ENCODE assay signal across 3 cellular contexts in genomic region chr15:84876269-84876668, GRCh38.
A peak's percentile ranks its signal among the peaks of the same experiment; 100 is the strongest.
TF ChIP-seq lines count a peak whose summit lies in the region.

No MANE protein-coding gene starts in this region.

TF ChIP-seq in A549, 52 proteins besides CTCF, POLR2A, EP300 and RAD21:
- TF ChIP-seq POLR2AphosphoS2 (conservative IDR thresholded peaks at IDR 0.05; ENCODE audit: low read length): no peak
- no peak for TF ChIP-seq CHD4 (IDR thresholded peaks at IDR 0.05; ENCODE audit: borderline replicate concordance)
- peak; percentile 10 for TF ChIP-seq ZFP36 (IDR thresholded peaks at IDR 0.05; ENCODE audit: borderline replicate concordance, partially characterized antibody)
- TF ChIP-seq, protein P1, sequence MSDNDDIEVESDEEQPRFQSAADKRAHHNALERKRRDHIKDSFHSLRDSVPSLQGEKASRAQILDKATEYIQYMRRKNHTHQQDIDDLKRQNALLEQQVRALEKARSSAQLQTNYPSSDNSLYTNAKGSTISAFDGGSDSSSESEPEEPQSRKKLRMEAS (IDR thresholded peaks at IDR 0.05): no peak
- no peak for TF ChIP-seq ESRRA (IDR thresholded peaks at IDR 0.05; ENCODE audit: borderline replicate concordance, low read length)

TF ChIP-seq in HEK293T, 16 proteins besides CTCF, POLR2A, EP300 and RAD21:
- peak; percentile 61 for TF ChIP-seq ZNF384 (IDR thresholded peaks at IDR 0.05)
- TF ChIP-seq ARNT (IDR thresholded peaks at IDR 0.05): no peak

TF ChIP-seq in K562, 482 proteins besides CTCF, POLR2A, EP300 and RAD21:
- TF ChIP-seq, protein P2, sequence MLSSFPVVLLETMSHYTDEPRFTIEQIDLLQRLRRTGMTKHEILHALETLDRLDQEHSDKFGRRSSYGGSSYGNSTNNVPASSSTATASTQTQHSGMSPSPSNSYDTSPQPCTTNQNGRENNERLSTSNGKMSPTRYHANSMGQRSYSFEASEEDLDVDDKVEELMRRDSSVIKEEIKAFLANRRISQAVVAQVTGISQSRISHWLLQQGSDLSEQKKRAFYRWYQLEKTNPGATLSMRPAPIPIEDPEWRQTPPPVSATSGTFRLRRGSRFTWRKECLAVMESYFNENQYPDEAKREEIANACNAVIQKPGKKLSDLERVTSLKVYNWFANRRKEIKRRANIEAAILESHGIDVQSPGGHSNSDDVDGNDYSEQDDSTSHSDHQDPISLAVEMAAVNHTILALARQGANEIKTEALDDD (IDR thresholded peaks at IDR 0.05): no peak
- TF ChIP-seq ZNF785 (CRISPR knock-in tag; IDR thresholded peaks at IDR 0.05) (no peak), RBM25 (IDR thresholded peaks at IDR 0.05; ENCODE audit: low read depth, low read length, severe bottlenecking) (peak; percentile 86), BCOR (IDR thresholded peaks at IDR 0.05) (peak; percentile 78), ZFP36 (IDR thresholded peaks at IDR 0.05; ENCODE audit: low read depth, low read length, partially characterized antibody) (peak; percentile 60), SREBF2 (CRISPR knock-in tag; IDR thresholded peaks at IDR 0.05) (no peak), SPI1 (IDR thresholded peaks at IDR 0.05; ENCODE audit: borderline replicate concordance, low read depth, low read length) (no peak)
- TF ChIP-seq, protein P3, sequence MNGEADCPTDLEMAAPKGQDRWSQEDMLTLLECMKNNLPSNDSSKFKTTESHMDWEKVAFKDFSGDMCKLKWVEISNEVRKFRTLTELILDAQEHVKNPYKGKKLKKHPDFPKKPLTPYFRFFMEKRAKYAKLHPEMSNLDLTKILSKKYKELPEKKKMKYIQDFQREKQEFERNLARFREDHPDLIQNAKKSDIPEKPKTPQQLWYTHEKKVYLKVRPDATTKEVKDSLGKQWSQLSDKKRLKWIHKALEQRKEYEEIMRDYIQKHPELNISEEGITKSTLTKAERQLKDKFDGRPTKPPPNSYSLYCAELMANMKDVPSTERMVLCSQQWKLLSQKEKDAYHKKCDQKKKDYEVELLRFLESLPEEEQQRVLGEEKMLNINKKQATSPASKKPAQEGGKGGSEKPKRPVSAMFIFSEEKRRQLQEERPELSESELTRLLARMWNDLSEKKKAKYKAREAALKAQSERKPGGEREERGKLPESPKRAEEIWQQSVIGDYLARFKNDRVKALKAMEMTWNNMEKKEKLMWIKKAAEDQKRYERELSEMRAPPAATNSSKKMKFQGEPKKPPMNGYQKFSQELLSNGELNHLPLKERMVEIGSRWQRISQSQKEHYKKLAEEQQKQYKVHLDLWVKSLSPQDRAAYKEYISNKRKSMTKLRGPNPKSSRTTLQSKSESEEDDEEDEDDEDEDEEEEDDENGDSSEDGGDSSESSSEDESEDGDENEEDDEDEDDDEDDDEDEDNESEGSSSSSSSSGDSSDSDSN (IDR thresholded peaks at IDR 0.05; ENCODE audit: borderline replicate concordance in 1 of 2, low read depth in 2 of 2, low read length in 2 of 2): no peak
